1 cellular context compared by ENCODE assay signal in genomic region chr19:33521480-33522370, GRCh38.
TF ChIP-seq lines count a peak whose summit lies in the region.

Gene PEPD, minus strand, starts transcription at chr19:33521791. Its CDS starts 31 bp downstream, at chr19:33521760.

TF ChIP-seq in HEK293, 187 proteins besides CTCF, POLR2A, EP300 and RAD21 (continued from another document):
- peak; percentile 98 for TF ChIP-seq ZNF24 (tag by site-specific recombination; IDR thresholded peaks at IDR 0.05)
- no peak for TF ChIP-seq ZNF214 (tag by site-specific recombination; IDR thresholded peaks at IDR 0.05; ENCODE audit: borderline replicate concordance)
- TF ChIP-seq ZBTB6 (tag by site-specific recombination; IDR thresholded peaks at IDR 0.05): no peak
- peak; percentile 45; the same call in 1 of the 2 replicates for TF ChIP-seq ZNF23 (tag by site-specific recombination; IDR thresholded peaks at IDR 0.05; ENCODE audit: borderline replicate concordance)
- TF ChIP-seq ZNF704 (tag by site-specific recombination; IDR thresholded peaks at IDR 0.05): peak; percentile 99
- peak; percentile 68; the same call in 1 of the 2 replicates for TF ChIP-seq ZNF76 (tag by site-specific recombination; IDR thresholded peaks at IDR 0.05; ENCODE audit: borderline replicate concordance, low read depth)
- peak; percentile 98 for TF ChIP-seq ZXDB (tag by site-specific recombination; IDR thresholded peaks at IDR 0.05)
- no peak; the same call in 1 of the 2 replicates for TF ChIP-seq ZNF10 (tag by site-specific recombination; IDR thresholded peaks at IDR 0.05)
- no peak for TF ChIP-seq GLI2 (tag by site-specific recombination; IDR thresholded peaks at IDR 0.05; ENCODE audit: borderline replicate concordance, low read depth)
- TF ChIP-seq, protein P1, sequence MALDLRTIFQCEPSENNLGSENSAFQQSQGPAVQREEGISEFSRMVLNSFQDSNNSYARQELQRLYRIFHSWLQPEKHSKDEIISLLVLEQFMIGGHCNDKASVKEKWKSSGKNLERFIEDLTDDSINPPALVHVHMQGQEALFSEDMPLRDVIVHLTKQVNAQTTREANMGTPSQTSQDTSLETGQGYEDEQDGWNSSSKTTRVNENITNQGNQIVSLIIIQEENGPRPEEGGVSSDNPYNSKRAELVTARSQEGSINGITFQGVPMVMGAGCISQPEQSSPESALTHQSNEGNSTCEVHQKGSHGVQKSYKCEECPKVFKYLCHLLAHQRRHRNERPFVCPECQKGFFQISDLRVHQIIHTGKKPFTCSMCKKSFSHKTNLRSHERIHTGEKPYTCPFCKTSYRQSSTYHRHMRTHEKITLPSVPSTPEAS (tag by site-specific recombination; IDR thresholded peaks at IDR 0.05): peak; percentile 57; the same call in 1 of the 2 replicates
- TF ChIP-seq ZNF146 (tag by site-specific recombination; IDR thresholded peaks at IDR 0.05): peak; percentile 86
- TF ChIP-seq PRDM1 (tag by site-specific recombination; IDR thresholded peaks at IDR 0.05): no peak
TF ChIP-seq in HEK293: peak in this region for 86.
